In genomic region chr3:52052831-52053306, GRCh38 we compare ENCODE assay signal across 8 cellular contexts. TPM values are rescaled to one million over a fixed set of nuclear protein-coding genes. Genes with fewer than 3 reads are reported as not detected.
DNase-seq lines count a peak whose midpoint lies in the region; ATAC-seq and TF ChIP-seq lines count a peak whose summit lies in the region.

No MANE protein-coding gene starts in this region.

- H3K4me1 ChIP-seq in CD4-positive, CD25-positive, alpha-beta regulatory T cell (ENCODE audit: control insufficient read depth, insufficient read depth, low read length, poor library complexity, severe bottlenecking) = peaks cover 80% of the 10 kb centered on the region
- H3K4me1 ChIP-seq in Karpas-422 (ENCODE audit: low read length) (peaks cover 40% of the 10 kb centered on the region), esophagus muscularis mucosa (peaks cover 73 to 82% (median 76%) of the 10 kb centered on the region in 4 donors), muscle layer of colon (ENCODE audit: insufficient read depth, low read length) (peaks cover 34% of the 10 kb centered on the region), subcutaneous abdominal adipose tissue (ENCODE audit: control insufficient read depth in 5 of 5, insufficient read depth in 5 of 5, low read length in 5 of 5) (peaks cover 16 to 82% (median 62%) of the 10 kb centered on the region in 5 donors), Caco-2 (peaks cover 4% of the 10 kb centered on the region; the same call in 1 of the 2 replicates)

- peaks cover 19% of the 10 kb centered on the region for H3K36me3 Mint-ChIP-seq in CD4-positive, CD25-positive, alpha-beta regulatory T cell
- peaks cover 25% of the 10 kb centered on the region for H3K36me3 Mint-ChIP-seq in activated CD8-positive, alpha-beta memory T cell treated with anti-CD3 and anti-CD28 coated beads, Interleukin-2, amount 10 ng/mL, durations not matched to agents 7 days and 5 days
- peaks cover 4% of the 10 kb centered on the region for H3K36me3 Mint-ChIP-seq in Caco-2 (ENCODE audit: insufficient read depth, unreplicated experiment)

- H3K27me3 Mint-ChIP-seq in CD4-positive, CD25-positive, alpha-beta regulatory T cell = peaks cover 5% of the 10 kb centered on the region
- no peaks in the 10 kb centered on the region for H3K27me3 Mint-ChIP-seq in activated CD8-positive, alpha-beta memory T cell treated with anti-CD3 and anti-CD28 coated beads, Interleukin-2, amount 10 ng/mL, durations not matched to agents 7 days and 5 days
- H3K27me3 Mint-ChIP-seq in Caco-2 (ENCODE audit: insufficient read depth, unreplicated experiment) = no peaks in the 10 kb centered on the region

- peak; percentile 35 to 50 (median 43) for TF ChIP-seq CTCF in esophagus muscularis mucosa (IDR thresholded peaks at IDR 0.05)
- no peak for TF ChIP-seq CTCF in Caco-2 (IDR thresholded peaks at IDR 0.05; ENCODE audit: insufficient read depth in 1 of 2, low read depth in 1 of 2, low read length in 1 of 2, severe bottlenecking in 1 of 2, unreplicated experiment in 1 of 2)

- intact Hi-C loops in esophagus muscularis mucosa (cut with DNase I) (loop anchor here (5.0 kb wide), 2 partner anchors 69 to 94 kb away; no protein-coding TSS in a partner anchor), Caco-2 (cut with micrococcal nuclease; ENCODE audit: unreplicated experiment) (no loop called here)

- ATAC-seq in CD4-positive, CD25-positive, alpha-beta regulatory T cell (ENCODE audit: low read depth in 2 of 2) = no peak
- ATAC-seq in activated CD8-positive, alpha-beta memory T cell treated with anti-CD3 and anti-CD28 coated beads, Interleukin-2, amount 10 ng/mL, durations not matched to agents 7 days and 5 days = no peak

- peaks cover 33% of the 10 kb centered on the region for H3K36me3 ChIP-seq in CD4-positive, CD25-positive, alpha-beta regulatory T cell (ENCODE audit: control insufficient read depth, insufficient read depth, low read length)
- no peaks in the 10 kb centered on the region; the same call in 1 of the 2 replicates for H3K36me3 ChIP-seq in Karpas-422 (ENCODE audit: insufficient read depth, low read length)
- H3K36me3 ChIP-seq in esophagus muscularis mucosa = peaks cover 18 to 60% (median 48%) of the 10 kb centered on the region in 4 donors
- H3K36me3 ChIP-seq in muscle layer of colon (ENCODE audit: insufficient read depth, low read length) = peaks cover 46% of the 10 kb centered on the region
- peaks cover 0 to 52% (median 41%) of the 10 kb centered on the region in 5 donors for H3K36me3 ChIP-seq in subcutaneous abdominal adipose tissue (ENCODE audit: control insufficient read depth in 5 of 5, insufficient read depth in 5 of 5, low read length in 5 of 5)
- H3K36me3 ChIP-seq in Caco-2 (ENCODE audit: control insufficient read depth, insufficient read depth, low read length) = no peaks in the 10 kb centered on the region; the same call in 1 of the 2 replicates

- CTCF ChIA-PET in activated CD8-positive, alpha-beta memory T cell treated with anti-CD3 and anti-CD28 coated beads, Interleukin-2, amount 10 ng/mL, durations not matched to agents 7 days and 5 days (lab: Charles Lee) = interaction anchor here (0.8 to 8.7 kb wide), 28 partner anchors 9 to 395 kb away, joined by 3 to 105 read pairs (median 5); partner anchors contain the start of genes ABHD14B, ACY1, PARP3 and POC1A
- CTCF ChIA-PET in Caco-2 (lab: Charles Lee) = interaction anchor here (0.8 to 1.5 kb wide), 7 partner anchors 12 to 118 kb away, joined by 3 to 4 read pairs (median 3); no protein-coding TSS in a partner anchor

- peak overlapping the region; percentile 93 to 97 (median 95) for H3K27ac Mint-ChIP-seq in CD4-positive, CD25-positive, alpha-beta regulatory T cell
- H3K27ac Mint-ChIP-seq in activated CD8-positive, alpha-beta memory T cell treated with anti-CD3 and anti-CD28 coated beads, Interleukin-2, amount 10 ng/mL, durations not matched to agents 7 days and 5 days = peak overlapping the region; percentile 88
- H3K27ac Mint-ChIP-seq in Caco-2 (ENCODE audit: unreplicated experiment) = no peak overlapping the region

- no peak overlapping the region for H2AFZ ChIP-seq in Karpas-422 (ENCODE audit: low read length)

- H3K9me2 ChIP-seq in Karpas-422 (replicated peaks; ENCODE audit: insufficient read depth, low read length) = no peaks in the 10 kb centered on the region

- no TSS peak for BruUV-seq in Caco-2 (replicated peaks; lab: Mats Ljungman, UMichigan)

- H3K27ac ChIP-seq in CD4-positive, CD25-positive, alpha-beta regulatory T cell (ENCODE audit: insufficient read depth, low read length, poor library complexity, severe bottlenecking) = peak overlapping the region; percentile 75
- H3K27ac ChIP-seq in Karpas-422 (ENCODE audit: low read length) = no peak overlapping the region
- peak overlapping the region; percentile 82 to 92 (median 88) for H3K27ac ChIP-seq in esophagus muscularis mucosa (replicated peaks in 1 of 4)
- peak overlapping the region; percentile 56 for H3K27ac ChIP-seq in muscle layer of colon (ENCODE audit: low read depth, low read length)
- H3K27ac ChIP-seq in subcutaneous abdominal adipose tissue (ENCODE audit: low read depth, low read length) = peak overlapping the region; percentile 81

- POLR2A ChIA-PET in Caco-2 (lab: Charles Lee) = no interaction called here

- DNase-seq in CD4-positive, CD25-positive, alpha-beta regulatory T cell = peak; percentile 18 to 61 (median 39)
- DNase-seq in Karpas-422 = no peak
- DNase-seq in activated CD8-positive, alpha-beta memory T cell treated with anti-CD3 and anti-CD28 coated beads, Interleukin-2, amount 10 ng/mL, durations not matched to agents 7 days and 5 days = peak; percentile 75
- peak; percentile 96 for DNase-seq in esophagus muscularis mucosa (ENCODE audit: extremely low spot score)
- no peak for DNase-seq in Caco-2
- DNase-seq in NCI-H2029 (lab: John Stamatoyannopoulos, UW) = no peak

- H3K9me3 Mint-ChIP-seq in CD4-positive, CD25-positive, alpha-beta regulatory T cell = no peaks in the 10 kb centered on the region
- no peaks in the 10 kb centered on the region for H3K9me3 Mint-ChIP-seq in activated CD8-positive, alpha-beta memory T cell treated with anti-CD3 and anti-CD28 coated beads, Interleukin-2, amount 10 ng/mL, durations not matched to agents 7 days and 5 days (ENCODE audit: low read depth)
- H3K9me3 Mint-ChIP-seq in Caco-2 (ENCODE audit: unreplicated experiment) = no peaks in the 10 kb centered on the region

- peaks cover 0 to 72% (median 36%) of the 10 kb centered on the region in 4 donors for H3K4me1 Mint-ChIP-seq in CD4-positive, CD25-positive, alpha-beta regulatory T cell
- H3K4me1 Mint-ChIP-seq in activated CD8-positive, alpha-beta memory T cell treated with anti-CD3 and anti-CD28 coated beads, Interleukin-2, amount 10 ng/mL, durations not matched to agents 7 days and 5 days = peaks cover 39% of the 10 kb centered on the region
- H3K4me1 Mint-ChIP-seq in Caco-2 (ENCODE audit: low read depth, unreplicated experiment) = no peaks in the 10 kb centered on the region

- no peak for TF ChIP-seq EP300 in esophagus muscularis mucosa (IDR thresholded peaks at IDR 0.05)

- TF ChIP-seq POLR2A in esophagus muscularis mucosa (IDR thresholded peaks at IDR 0.05; ENCODE audit: low read depth) = no peak

- no peaks in the 10 kb centered on the region for H3K9me3 ChIP-seq in CD4-positive, CD25-positive, alpha-beta regulatory T cell (ENCODE audit: control insufficient read depth in 2 of 2, low read length in 2 of 2)
- no peaks in the 10 kb centered on the region for H3K9me3 ChIP-seq in Karpas-422 (ENCODE audit: low read length)
- no peaks in the 10 kb centered on the region for H3K9me3 ChIP-seq in esophagus muscularis mucosa
- no peaks in the 10 kb centered on the region for H3K9me3 ChIP-seq in muscle layer of colon (ENCODE audit: low read length)
- no peaks in the 10 kb centered on the region for H3K9me3 ChIP-seq in subcutaneous abdominal adipose tissue (ENCODE audit: control insufficient read depth in 5 of 5, low read length in 5 of 5)
- no peaks in the 10 kb centered on the region for H3K9me3 ChIP-seq in Caco-2

- peaks cover 16% of the 10 kb centered on the region for H3K79me2 ChIP-seq in Karpas-422 (ENCODE audit: low read length)

- 19% methylated on average over 6 of the region's 10 CpGs for WGBS in esophagus muscularis mucosa

- H3K4me3 ChIP-seq in CD4-positive, CD25-positive, alpha-beta regulatory T cell (ENCODE audit: low read depth, low read length) = peak overlapping the region; percentile 63
- H3K4me3 ChIP-seq in Karpas-422 (ENCODE audit: low read length) (no peak overlapping the region), esophagus muscularis mucosa (peak overlapping the region; percentile 24 to 79 (median 45)), muscle layer of colon (ENCODE audit: low read depth in 1 of 2, low read length in 2 of 2) (peak overlapping the region in 1 of 2 donors; percentile 22), subcutaneous abdominal adipose tissue (ENCODE audit: low read depth in 1 of 5, low read length in 5 of 5) (peak overlapping the region; percentile 23 to 88 (median 67)), Caco-2 (ENCODE audit: low read depth, low read length) (no peak overlapping the region)

- H4K20me1 ChIP-seq in Karpas-422 (ENCODE audit: insufficient read depth, low read depth, low read length) = peaks cover 9% of the 10 kb centered on the region; the same call in 1 of the 2 replicates

- H3K4me3 Mint-ChIP-seq in CD4-positive, CD25-positive, alpha-beta regulatory T cell = peak overlapping the region; percentile 89 to 96 (median 92)
- H3K4me3 Mint-ChIP-seq in activated CD8-positive, alpha-beta memory T cell treated with anti-CD3 and anti-CD28 coated beads, Interleukin-2, amount 10 ng/mL, durations not matched to agents 7 days and 5 days = peak overlapping the region; percentile 87
- H3K4me3 Mint-ChIP-seq in Caco-2 (ENCODE audit: unreplicated experiment) = no peak overlapping the region

- H3K4me2 ChIP-seq in Karpas-422 (ENCODE audit: low read depth, low read length, poor library complexity, severe bottlenecking) = peak overlapping the region; percentile 97

- H3K9ac ChIP-seq in Karpas-422 (ENCODE audit: low read length) = peak overlapping the region; percentile 18; the same call in 1 of the 2 replicates
- no peak overlapping the region for H3K9ac ChIP-seq in muscle layer of colon (ENCODE audit: low read length)
- peak overlapping the region; percentile 13 to 71 (median 64) for H3K9ac ChIP-seq in subcutaneous abdominal adipose tissue (ENCODE audit: low read length in 5 of 5)

- no peaks in the 10 kb centered on the region for H3K27me3 ChIP-seq in CD4-positive, CD25-positive, alpha-beta regulatory T cell (ENCODE audit: control insufficient read depth, insufficient read depth, low read length)
- no peaks in the 10 kb centered on the region for H3K27me3 ChIP-seq in Karpas-422 (ENCODE audit: low read length)
- H3K27me3 ChIP-seq in esophagus muscularis mucosa = no peaks in the 10 kb centered on the region
- H3K27me3 ChIP-seq in muscle layer of colon (ENCODE audit: control insufficient read depth in 1 of 2, insufficient read depth in 2 of 2, low read length in 2 of 2) = no peaks in the 10 kb centered on the region
- no peaks in the 10 kb centered on the region for H3K27me3 ChIP-seq in subcutaneous abdominal adipose tissue (ENCODE audit: control insufficient read depth in 5 of 5, insufficient read depth in 4 of 5, low read length in 5 of 5)
- H3K27me3 ChIP-seq in Caco-2 (replicated peaks; ENCODE audit: control insufficient read depth, insufficient read depth, low read length) = no peaks in the 10 kb centered on the region

RNA-seq across cellular contexts. Expression of gene DUSP7, which starts 3.5 kb away (rescaled TPM):
- 12.7 TPM for total RNA-seq in CD4-positive, CD25-positive, alpha-beta regulatory T cell
- polyA plus RNA-seq in CD4-positive, CD25-positive, alpha-beta regulatory T cell = 1 to 10 TPM; 3.0 to 3.7 (median 3.5) TPM
- 11.1 and 21.2 TPM in 2 replicates for total RNA-seq in Karpas-422 (2014; rRNA removed; shearing (Covaris generic); ENCODE audit: low replicate concordance)
- total RNA-seq in activated CD8-positive, alpha-beta memory T cell treated with anti-CD3 and anti-CD28 coated beads, Interleukin-2, amount 10 ng/mL, durations not matched to agents 7 days and 5 days = 10 to 100 TPM; 24.2 to 29.3 TPM
- 10 to 100 TPM in 3 of 4 donors, 1 to 10 TPM in 1; 10.0 to 23.5 (median 15.9) TPM for total RNA-seq in esophagus muscularis mucosa
- 8.4 and 9.9 TPM in 2 replicates for total RNA-seq in Caco-2 (2022)

RNA-seq across cellular contexts. Expression of gene RPL29, which starts 57.2 kb away (rescaled TPM):
- total RNA-seq in CD4-positive, CD25-positive, alpha-beta regulatory T cell = 1,128 TPM
- polyA plus RNA-seq in CD4-positive, CD25-positive, alpha-beta regulatory T cell = 1,000 to 10,000 TPM; 1,236 to 1,661 (median 1,413) TPM
- total RNA-seq in Karpas-422 (2014; rRNA removed; shearing (Covaris generic); ENCODE audit: low replicate concordance) = 2,656 and 3,245 TPM in 2 replicates
- total RNA-seq in activated CD8-positive, alpha-beta memory T cell treated with anti-CD3 and anti-CD28 coated beads, Interleukin-2, amount 10 ng/mL, durations not matched to agents 7 days and 5 days = 1,000 to 10,000 TPM; 1,042 to 1,060 TPM
- total RNA-seq in esophagus muscularis mucosa (1,000 to 10,000 TPM in 3 of 4 donors, 100 to 1,000 TPM in 1; 786 to 1,908 (median 1,382) TPM), Caco-2 (2022) (976 and 995 TPM in 2 replicates)

Comparison
In these comparisons a context has a peak if more than half of its experiments do, and no peak if none do; other contexts are left out.
1. DNase-seq: peak in CD4-positive, CD25-positive, alpha-beta regulatory T cell (3 of 3), activated CD8-positive, alpha-beta memory T cell treated with anti-CD3 and anti-CD28 coated beads, Interleukin-2, amount 10 ng/mL, durations not matched to agents 7 days and 5 days (single experiment) and esophagus muscularis mucosa (single experiment); none in Karpas-422 (single experiment), Caco-2 (0 of 2) and NCI-H2029 (single experiment).
2. H3K4me3 ChIP-seq: peak in CD4-positive, CD25-positive, alpha-beta regulatory T cell (single experiment), esophagus muscularis mucosa (4 of 4) and subcutaneous abdominal adipose tissue (5 of 5); none in Karpas-422 (single experiment) and Caco-2 (single experiment).
3. CTCF ChIP-seq: peak in esophagus muscularis mucosa (3 of 3); none in Caco-2 (0 of 2).